Comparison of ENCODE assay signal across 1 cellular context in the genomic region with DNA sequence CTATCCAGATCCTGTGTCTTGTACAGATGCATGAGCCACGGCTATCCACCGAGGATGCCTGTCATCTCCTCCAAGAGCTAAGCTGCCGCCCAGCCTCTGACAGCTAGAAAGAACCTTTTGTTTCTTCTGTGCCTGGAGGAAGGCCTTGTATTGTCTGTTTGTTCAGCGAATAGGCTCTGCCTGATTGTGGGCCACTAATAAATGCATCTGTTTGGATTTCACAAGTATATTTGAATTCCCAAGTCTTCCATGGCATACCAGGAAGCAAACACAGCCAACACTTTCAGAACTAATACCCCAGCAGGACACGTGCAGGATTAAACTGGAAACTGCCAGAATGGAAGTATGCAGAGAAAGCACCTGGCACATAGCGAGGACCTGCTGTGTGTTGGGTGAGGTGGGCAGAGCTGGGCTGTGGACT.
TF ChIP-seq lines count a peak whose summit lies in the region.

No MANE protein-coding gene starts in this region.

TF ChIP-seq in H1, 55 proteins besides CTCF, POLR2A, EP300 and RAD21:
- no peak for TF ChIP-seq BACH1 (IDR thresholded peaks at IDR 0.05; ENCODE audit: low read length)
- TF ChIP-seq KDM4A (IDR thresholded peaks at IDR 0.05; ENCODE audit: low read depth, low read length, severe bottlenecking): no peak
- TF ChIP-seq TAF7 (optimal IDR thresholded peaks at IDR 0.05; ENCODE audit: borderline replicate concordance, low read depth, low read length): no peak
- no peak for TF ChIP-seq SAP30 (IDR thresholded peaks at IDR 0.05; ENCODE audit: insufficient read depth, insufficient replicate concordance, low read length)
- no peak for TF ChIP-seq E2F6 (IDR thresholded peaks at IDR 0.05)
- TF ChIP-seq SP4 (IDR thresholded peaks at IDR 0.05; ENCODE audit: low read length): no peak
- TF ChIP-seq YY1 (IDR thresholded peaks at IDR 0.05; ENCODE audit: low read depth, low read length): no peak
- TF ChIP-seq CREB1 (IDR thresholded peaks at IDR 0.05): no peak
- TF ChIP-seq MAX (IDR thresholded peaks at IDR 0.05): no peak
- no peak for TF ChIP-seq POLR2AphosphoS5 (IDR thresholded peaks at IDR 0.05; ENCODE audit: low read depth, low read length)
